ENCODE assay signal across 10 cellular contexts in the genomic region with DNA sequence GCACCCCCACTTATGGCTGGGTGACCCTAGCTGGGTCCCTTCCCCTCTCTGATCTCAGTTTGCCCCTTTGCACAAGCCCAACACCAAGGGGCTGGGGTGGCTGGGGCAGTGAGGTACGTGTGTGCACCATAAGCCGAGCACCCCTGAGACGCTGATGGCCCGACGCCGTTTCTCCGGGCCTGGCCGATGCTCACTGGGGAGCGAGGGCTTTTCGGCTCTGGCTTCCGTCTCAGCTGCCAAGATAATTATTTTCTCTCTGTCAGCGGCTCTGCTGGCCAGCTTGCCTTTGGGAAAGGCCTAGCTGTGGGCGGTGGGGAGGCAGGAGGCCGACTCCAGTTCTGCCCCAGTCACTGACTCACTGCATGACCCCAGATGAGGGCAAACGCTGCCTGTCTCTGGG.
A peak's percentile ranks its signal among the peaks of the same experiment; 100 is the strongest.
DNase-seq lines count a peak whose midpoint lies in the region; ATAC-seq and TF ChIP-seq lines count a peak whose summit lies in the region.
"Had no signal": no experiment of that assay in that cellular context is flagged by ENCODE, and none has a peak within 500 bp of the region (broad histone marks: within the 10 kb centered on the region; RNA-seq: fewer than 3 reads in every experiment).

No MANE protein-coding gene starts in this region.

- H3K4me3 Mint-ChIP-seq in activated CD4-positive, alpha-beta T cell treated with anti-CD3 and anti-CD28 coated beads, Interleukin-2, amount 10 ng/mL, durations not matched to agents 7 days and 5 days = no peak overlapping the region
- H3K4me3 Mint-ChIP-seq: natural killer cell treated with Interleukin-12 subunit alpha and Interleukin-12 subunit beta and Interleukin-15 and Interleukin-18, amount 100 ng/mL, for 72 hours had no signal

- no peaks in the 10 kb centered on the region for H3K9me3 Mint-ChIP-seq in activated CD4-positive, alpha-beta T cell treated with anti-CD3 and anti-CD28 coated beads, Interleukin-2, amount 10 ng/mL, durations not matched to agents 7 days and 5 days
- H3K9me3 Mint-ChIP-seq: natural killer cell treated with Interleukin-12 subunit alpha and Interleukin-12 subunit beta and Interleukin-15 and Interleukin-18, amount 100 ng/mL, for 72 hours had no signal

- CTCF ChIA-PET in activated CD4-positive, alpha-beta T cell treated with anti-CD3 and anti-CD28 coated beads, Interleukin-2, amount 10 ng/mL, durations not matched to agents 7 days and 5 days (lab: Charles Lee) = no interaction called here

- H3K36me3 Mint-ChIP-seq in activated CD4-positive, alpha-beta T cell treated with anti-CD3 and anti-CD28 coated beads, Interleukin-2, amount 10 ng/mL, durations not matched to agents 7 days and 5 days (ENCODE audit: low read depth) = no peaks in the 10 kb centered on the region
- H3K36me3 Mint-ChIP-seq: natural killer cell treated with Interleukin-12 subunit alpha and Interleukin-12 subunit beta and Interleukin-15 and Interleukin-18, amount 100 ng/mL, for 72 hours had no signal

- peak overlapping the region; percentile 82 for H2BK15ac ChIP-seq in mesenchymal stem cell (ENCODE audit: low read depth, poor library complexity, severe bottlenecking)

- H3K4me3 ChIP-seq in NT2/D1 (ENCODE audit: insufficient read length, low read depth) (no peak overlapping the region), esophagus (ENCODE audit: low read depth in 1 of 2, low read length in 2 of 2) (no peak overlapping the region), mesenchymal stem cell (ENCODE audit: insufficient read depth in 1 of 2, low read depth in 1 of 2, low read length in 2 of 2) (peak overlapping the region in 1 of 2 experiments; percentile 44), tibial nerve (no peak overlapping the region)

- peak overlapping the region; percentile 4 for H3K4me2 ChIP-seq in mesenchymal stem cell (ENCODE audit: low read length, poor library complexity, severe bottlenecking)

- TF ChIP-seq EP300 in tibial nerve (IDR thresholded peaks at IDR 0.05) = no peak

- ATAC-seq in HG02759 (IDR thresholded peaks at IDR 0.05; ENCODE audit: unreplicated experiment) = no peak
- ATAC-seq: natural killer cell treated with Interleukin-12 subunit alpha and Interleukin-12 subunit beta and Interleukin-15 and Interleukin-18, amount 100 ng/mL, for 72 hours had no signal

- H3K36me3 ChIP-seq in NT2/D1 (ENCODE audit: insufficient read depth, insufficient read length, low read length) (peaks cover 63% of the 10 kb centered on the region), esophagus (ENCODE audit: control insufficient read depth in 2 of 2, insufficient read depth in 2 of 2, low read length in 1 of 2) (peaks cover 2 to 42% of the 10 kb centered on the region in 2 donors), mesenchymal stem cell (ENCODE audit: control insufficient read depth in 1 of 2, insufficient read depth in 2 of 2, low read depth in 1 of 2, low read length in 2 of 2) (peaks cover 37 to 67% of the 10 kb centered on the region in 2 experiments), tibial nerve (peaks cover 0 to 19% (median 0%) of the 10 kb centered on the region in 3 donors)

- peak overlapping the region; percentile 89 to 92 for H3K18ac ChIP-seq in mesenchymal stem cell (ENCODE audit: low read depth in 1 of 2, low read length in 2 of 2)

- H3K27ac ChIP-seq in esophagus (ENCODE audit: low read depth in 2 of 2, low read length in 1 of 2) (peak overlapping the region; percentile 56 to 62), mesenchymal stem cell (ENCODE audit: low read length, poor library complexity, severe bottlenecking) (peak overlapping the region; percentile 96), tibial nerve (peak overlapping the region in 3 of 4 donors; percentile 60 to 97 (median 91))

- no peak overlapping the region for H3K27ac Mint-ChIP-seq in activated CD4-positive, alpha-beta T cell treated with anti-CD3 and anti-CD28 coated beads, Interleukin-2, amount 10 ng/mL, durations not matched to agents 7 days and 5 days
- H3K27ac Mint-ChIP-seq: natural killer cell treated with Interleukin-12 subunit alpha and Interleukin-12 subunit beta and Interleukin-15 and Interleukin-18, amount 100 ng/mL, for 72 hours had no signal

- H3K14ac ChIP-seq in mesenchymal stem cell (ENCODE audit: low read length in 2 of 2) = peak overlapping the region in 1 of 2 experiments; percentile 92

- no peaks in the 10 kb centered on the region for H3K27me3 Mint-ChIP-seq in activated CD4-positive, alpha-beta T cell treated with anti-CD3 and anti-CD28 coated beads, Interleukin-2, amount 10 ng/mL, durations not matched to agents 7 days and 5 days
- H3K27me3 Mint-ChIP-seq: natural killer cell treated with Interleukin-12 subunit alpha and Interleukin-12 subunit beta and Interleukin-15 and Interleukin-18, amount 100 ng/mL, for 72 hours had no signal

- H2BK12ac ChIP-seq in mesenchymal stem cell (ENCODE audit: low read length in 2 of 2) = peak overlapping the region; percentile 80 to 86

- no peak overlapping the region for H2AFZ ChIP-seq in mesenchymal stem cell (ENCODE audit: low read depth, low read length)

- no peak for TF ChIP-seq POLR2A in tibial nerve (IDR thresholded peaks at IDR 0.05)

- TF ChIP-seq CTCF in tibial nerve (IDR thresholded peaks at IDR 0.05) = no peak

- POLR2A ChIA-PET in activated CD4-positive, alpha-beta T cell treated with anti-CD3 and anti-CD28 coated beads, Interleukin-2, amount 10 ng/mL, durations not matched to agents 7 days and 5 days (lab: Charles Lee) = no interaction called here

- whole genome bisulfite sequencing in esophagus, 2 donors = 61 to 74% methylated on average over 15 of the region's 15 CpGs
- 6% methylated on average over 15 of the region's 15 CpGs for WGBS in mesenchymal stem cell
- 24 to 31% methylated on average over 15 of the region's 15 CpGs for WGBS in tibial nerve, 2 donors

- peak overlapping the region; percentile 74 for H2BK120ac ChIP-seq in mesenchymal stem cell (ENCODE audit: low read depth, low read length)

- H3K4me1 Mint-ChIP-seq in activated CD4-positive, alpha-beta T cell treated with anti-CD3 and anti-CD28 coated beads, Interleukin-2, amount 10 ng/mL, durations not matched to agents 7 days and 5 days = no peaks in the 10 kb centered on the region

- no peak overlapping the region for H3K23ac ChIP-seq in mesenchymal stem cell (ENCODE audit: low read length in 2 of 2)

- H3K79me1 ChIP-seq in mesenchymal stem cell (replicated peaks; ENCODE audit: low read length, poor library complexity, severe bottlenecking) = peaks cover 28% of the 10 kb centered on the region

- H4K8ac ChIP-seq in mesenchymal stem cell (ENCODE audit: low read length) = peak overlapping the region; percentile 14

- H3K9me3 ChIP-seq in NT2/D1 (ENCODE audit: insufficient read depth, low read length) (no peaks in the 10 kb centered on the region), esophagus (ENCODE audit: control insufficient read depth in 2 of 2, insufficient read depth in 1 of 2, low read depth in 1 of 2, low read length in 1 of 2) (no peaks in the 10 kb centered on the region), mesenchymal stem cell (ENCODE audit: control insufficient read depth, low read length) (no peaks in the 10 kb centered on the region), tibial nerve (no peaks in the 10 kb centered on the region)

- H3K4me1 ChIP-seq in NT2/D1 (ENCODE audit: insufficient read depth, insufficient read length) (peaks cover 50% of the 10 kb centered on the region), esophagus (ENCODE audit: control insufficient read depth in 2 of 2, insufficient read depth in 2 of 2, low read length in 1 of 2) (peaks cover 18 to 48% of the 10 kb centered on the region in 2 donors), mesenchymal stem cell (ENCODE audit: control insufficient read depth, insufficient read depth, low read depth, low read length) (peaks cover 83% of the 10 kb centered on the region), tibial nerve (peaks cover 0 to 93% (median 54%) of the 10 kb centered on the region in 4 donors)

- H2BK5ac ChIP-seq in mesenchymal stem cell (ENCODE audit: low read depth, low read length, poor library complexity, severe bottlenecking) = peak overlapping the region; percentile 70

- peak overlapping the region; percentile 85 for H2AK5ac ChIP-seq in mesenchymal stem cell (ENCODE audit: low read length, severe bottlenecking)

- H3K27me3 ChIP-seq in NT2/D1 (ENCODE audit: insufficient read depth, insufficient read length) = no peaks in the 10 kb centered on the region
- no peaks in the 10 kb centered on the region for H3K27me3 ChIP-seq in esophagus (ENCODE audit: control insufficient read depth in 1 of 2, insufficient read depth in 2 of 2, low read length in 2 of 2)
- H3K27me3 ChIP-seq in mesenchymal stem cell (ENCODE audit: control insufficient read depth in 1 of 2, insufficient read depth in 1 of 2, low read length in 2 of 2) = no peaks in the 10 kb centered on the region
- no peaks in the 10 kb centered on the region for H3K27me3 ChIP-seq in tibial nerve

- peak overlapping the region; percentile 77 for H4K91ac ChIP-seq in mesenchymal stem cell (ENCODE audit: low read length)

- H3K9ac ChIP-seq in NT2/D1 (ENCODE audit: insufficient read length, low read depth) (peak overlapping the region; percentile 68), mesenchymal stem cell (ENCODE audit: low read length) (peak overlapping the region; percentile 81)

- no peak for DNase-seq in NT2/D1 (ENCODE audit: low read depth, low spot score)
- DNase-seq in mesenchymal stem cell = peak; percentile 88
- no peak for DNase-seq in tibial nerve (ENCODE audit: low spot score in 2 of 2)
- no peak for DNase-seq in activated CD4-positive, alpha-beta T cell treated with anti-CD3 and anti-CD28 coated beads, Interleukin-2, amount 10 ng/mL, durations not matched to agents 7 days and 5 days
- no peak for DNase-seq in activated T-cell treated with anti-CD3 and anti-CD28 coated beads, Interleukin-2, amount 50 U/mL, for 48 hours
- DNase-seq in NCI-H1694 treated with DMSO at 0.1 percent for 48 hours (lab: John Stamatoyannopoulos, UW) = no peak
- DNase-seq: activated T-cell treated with anti-CD3 and anti-CD28 coated beads for 4 hours had no signal

- H3K4ac ChIP-seq in mesenchymal stem cell (ENCODE audit: low read depth in 1 of 2, low read length in 2 of 2) = peak overlapping the region; percentile 79 to 92
